In the genomic region with DNA sequence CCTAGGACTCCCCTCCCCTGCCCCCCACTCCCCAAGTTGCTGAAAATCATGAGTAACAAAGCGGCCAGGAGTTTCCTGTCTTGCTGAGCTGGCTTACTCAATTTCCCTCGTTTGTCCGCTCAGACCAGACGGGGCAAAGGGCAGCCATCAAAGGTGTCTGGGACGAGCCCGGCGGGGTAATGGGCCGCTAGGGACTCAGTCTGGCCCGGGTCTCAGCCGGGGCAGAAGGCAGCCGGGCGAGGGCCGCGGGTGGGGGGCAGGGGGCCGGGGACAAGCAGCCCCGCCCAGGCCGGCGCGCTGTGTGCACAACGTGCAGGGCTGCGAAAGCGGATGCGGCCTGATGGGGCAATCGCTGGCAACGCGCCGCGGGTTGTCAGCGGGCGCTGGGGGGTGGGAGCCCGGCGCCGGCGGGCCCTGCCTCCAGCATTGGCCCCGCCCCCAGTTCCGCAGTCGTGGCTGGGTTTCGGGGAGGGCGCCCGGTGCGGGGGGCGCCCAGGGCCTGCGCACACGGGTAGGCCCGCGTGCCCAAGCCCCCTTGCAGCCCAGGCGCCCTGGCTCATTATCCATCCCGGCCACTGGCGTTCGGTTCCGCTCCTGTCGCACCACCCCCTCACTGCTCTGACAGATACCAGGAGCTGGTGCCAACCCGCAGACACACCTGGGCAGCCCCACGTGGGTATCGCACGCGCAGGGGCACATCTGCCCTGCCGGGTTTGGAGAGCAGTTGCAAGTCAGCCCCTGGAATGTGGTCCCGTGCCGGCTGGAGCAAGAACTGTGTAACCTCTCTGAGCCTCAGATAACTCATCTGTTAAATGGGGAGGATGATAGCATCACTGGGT, we compare ENCODE assay signal across 8 cellular contexts. TPM values are rescaled to one million over a fixed set of nuclear protein-coding genes. Genes with fewer than 3 reads are reported as not detected.
A peak's percentile ranks its signal among the peaks of the same experiment; 100 is the strongest.
DNase-seq lines count a peak whose midpoint lies in the region; FAIRE-seq and TF ChIP-seq lines count a peak whose summit lies in the region.

No MANE protein-coding gene starts in this region.

- TF ChIP-seq POLR2A in H54 (IDR thresholded peaks at IDR 0.05; ENCODE audit: low read depth, low read length) (peak; percentile 25; the same call in 1 of the 2 replicates), vagina (IDR thresholded peaks at IDR 0.05) (peak in 1 of 2 donors; percentile 37)

- DNase-seq in GM03348 (ENCODE audit: low spot score) (peak; percentile 96), H54 (ENCODE audit: insufficient read length, low spot score) (peak; percentile 86), MG63 (peak; percentile 94), T-helper 1 cell (peak; percentile 72 to 94 (median 77)), amniotic stem cell (lab: John Stamatoyannopoulos, UW) (peak; percentile 79), right atrium auricular region (ENCODE audit: low spot score) (peak; percentile 94), renal cortical epithelial cell (ENCODE audit: low read depth) (peak; percentile 77), vagina (ENCODE audit: extremely low spot score in 2 of 2) (peak in 1 of 2 donors; percentile 95)

- H3K27me3 ChIP-seq in MG63 (no peaks in the 10 kb centered on the region), right atrium auricular region (no peaks in the 10 kb centered on the region), vagina (no peaks in the 10 kb centered on the region)

- peaks cover 2 to 78% of the 10 kb centered on the region in 2 donors for H3K4me1 ChIP-seq in right atrium auricular region
- H3K4me1 ChIP-seq in vagina = peaks cover 96% of the 10 kb centered on the region

- FAIRE-seq in H54 (lab: Jason Lieb, UNC) = no peak

- H3K27ac ChIP-seq in right atrium auricular region = peak overlapping the region; percentile 88 to 93
- H3K27ac ChIP-seq in vagina = peak overlapping the region; percentile 95

- H3K4me3 ChIP-seq in MG63 = peak overlapping the region; percentile 39
- H3K4me3 ChIP-seq in right atrium auricular region = peak overlapping the region; percentile 26 to 51
- peak overlapping the region; percentile 44 to 56 for H3K4me3 ChIP-seq in vagina

- intact Hi-C loops in vagina (cut with DNase I) = loop anchor here (5.0 kb wide), 3 partner anchors 42 to 102 kb away; partner anchors contain the start of genes ANAPC16 and ASCC1

- TF ChIP-seq CTCF in right atrium auricular region (IDR thresholded peaks at IDR 0.05) (no peak), vagina (IDR thresholded peaks at IDR 0.05) (peak in 1 of 3 experiments; percentile 4)

- H3K36me3 ChIP-seq in MG63 (no peaks in the 10 kb centered on the region), right atrium auricular region (no peaks in the 10 kb centered on the region), vagina (no peaks in the 10 kb centered on the region)

- H3K9me3 ChIP-seq in MG63 (no peaks in the 10 kb centered on the region), right atrium auricular region (no peaks in the 10 kb centered on the region), vagina (no peaks in the 10 kb centered on the region)

RNA-seq across cellular contexts. Expression of gene DNAJB12, which starts 35.1 kb away (rescaled TPM):
- total RNA-seq in MG63 (2014; rRNA removed; shearing (Covaris generic); ENCODE audit: low replicate concordance) = 19.3 and 24.4 TPM in 2 replicates
- total RNA-seq in right atrium auricular region (10 to 100 TPM; 24.5 to 36.8 TPM), renal cortical epithelial cell (24.8 and 33.8 TPM in 2 replicates), vagina (29.7 TPM)

RNA-seq across cellular contexts. Expression of gene DDIT4, which starts 45.9 kb away (rescaled TPM):
- 260 and 266 TPM in 2 replicates for total RNA-seq in MG63 (2014; rRNA removed; shearing (Covaris generic); ENCODE audit: low replicate concordance)
- total RNA-seq in right atrium auricular region = 100 to 1,000 TPM; 100 to 136 TPM
- 246 and 704 TPM in 2 replicates for total RNA-seq in renal cortical epithelial cell
- 1,063 TPM for total RNA-seq in vagina
